ENCODE assay signal across 1 cellular context in the genomic region with DNA sequence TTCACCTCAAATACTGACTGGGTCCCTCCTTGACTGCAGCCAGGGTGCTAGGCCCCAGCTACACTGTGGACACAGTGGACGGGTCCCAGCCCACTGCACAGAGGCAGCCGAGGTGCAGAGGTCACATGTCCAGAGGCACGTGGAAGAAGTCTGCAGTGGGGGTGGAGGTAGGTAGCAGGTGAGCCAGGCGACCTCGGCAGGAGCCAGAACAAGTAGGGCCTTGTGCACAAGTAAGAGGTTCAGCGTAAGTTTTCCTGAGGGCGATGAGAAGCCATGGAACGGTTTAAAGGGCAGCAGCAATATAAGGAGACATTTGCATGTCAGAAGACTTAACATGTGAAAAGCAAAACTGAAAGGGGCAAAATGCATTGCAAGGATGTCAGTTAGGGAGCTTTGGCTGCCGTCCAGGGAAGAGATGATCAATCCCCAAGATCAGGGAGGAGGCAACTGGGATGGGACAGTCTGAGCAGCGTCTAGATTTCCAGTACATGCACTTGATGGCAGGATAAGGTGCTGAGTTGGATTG.
TF ChIP-seq lines count a peak whose summit lies in the region.

No MANE protein-coding gene starts in this region.

TF ChIP-seq in HepG2, 621 proteins besides CTCF, POLR2A, EP300 and RAD21 (continued from another document and continues in another):
- TF ChIP-seq, protein P1, sequence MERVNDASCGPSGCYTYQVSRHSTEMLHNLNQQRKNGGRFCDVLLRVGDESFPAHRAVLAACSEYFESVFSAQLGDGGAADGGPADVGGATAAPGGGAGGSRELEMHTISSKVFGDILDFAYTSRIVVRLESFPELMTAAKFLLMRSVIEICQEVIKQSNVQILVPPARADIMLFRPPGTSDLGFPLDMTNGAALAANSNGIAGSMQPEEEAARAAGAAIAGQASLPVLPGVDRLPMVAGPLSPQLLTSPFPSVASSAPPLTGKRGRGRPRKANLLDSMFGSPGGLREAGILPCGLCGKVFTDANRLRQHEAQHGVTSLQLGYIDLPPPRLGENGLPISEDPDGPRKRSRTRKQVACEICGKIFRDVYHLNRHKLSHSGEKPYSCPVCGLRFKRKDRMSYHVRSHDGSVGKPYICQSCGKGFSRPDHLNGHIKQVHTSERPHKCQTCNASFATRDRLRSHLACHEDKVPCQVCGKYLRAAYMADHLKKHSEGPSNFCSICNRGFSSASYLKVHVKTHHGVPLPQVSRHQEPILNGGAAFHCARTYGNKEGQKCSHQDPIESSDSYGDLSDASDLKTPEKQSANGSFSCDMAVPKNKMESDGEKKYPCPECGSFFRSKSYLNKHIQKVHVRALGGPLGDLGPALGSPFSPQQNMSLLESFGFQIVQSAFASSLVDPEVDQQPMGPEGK (CRISPR knock-in tag; IDR thresholded peaks at IDR 0.05), result peak; percentile 34; the same call in 1 of the 2 replicates
- TF ChIP-seq, protein P2, sequence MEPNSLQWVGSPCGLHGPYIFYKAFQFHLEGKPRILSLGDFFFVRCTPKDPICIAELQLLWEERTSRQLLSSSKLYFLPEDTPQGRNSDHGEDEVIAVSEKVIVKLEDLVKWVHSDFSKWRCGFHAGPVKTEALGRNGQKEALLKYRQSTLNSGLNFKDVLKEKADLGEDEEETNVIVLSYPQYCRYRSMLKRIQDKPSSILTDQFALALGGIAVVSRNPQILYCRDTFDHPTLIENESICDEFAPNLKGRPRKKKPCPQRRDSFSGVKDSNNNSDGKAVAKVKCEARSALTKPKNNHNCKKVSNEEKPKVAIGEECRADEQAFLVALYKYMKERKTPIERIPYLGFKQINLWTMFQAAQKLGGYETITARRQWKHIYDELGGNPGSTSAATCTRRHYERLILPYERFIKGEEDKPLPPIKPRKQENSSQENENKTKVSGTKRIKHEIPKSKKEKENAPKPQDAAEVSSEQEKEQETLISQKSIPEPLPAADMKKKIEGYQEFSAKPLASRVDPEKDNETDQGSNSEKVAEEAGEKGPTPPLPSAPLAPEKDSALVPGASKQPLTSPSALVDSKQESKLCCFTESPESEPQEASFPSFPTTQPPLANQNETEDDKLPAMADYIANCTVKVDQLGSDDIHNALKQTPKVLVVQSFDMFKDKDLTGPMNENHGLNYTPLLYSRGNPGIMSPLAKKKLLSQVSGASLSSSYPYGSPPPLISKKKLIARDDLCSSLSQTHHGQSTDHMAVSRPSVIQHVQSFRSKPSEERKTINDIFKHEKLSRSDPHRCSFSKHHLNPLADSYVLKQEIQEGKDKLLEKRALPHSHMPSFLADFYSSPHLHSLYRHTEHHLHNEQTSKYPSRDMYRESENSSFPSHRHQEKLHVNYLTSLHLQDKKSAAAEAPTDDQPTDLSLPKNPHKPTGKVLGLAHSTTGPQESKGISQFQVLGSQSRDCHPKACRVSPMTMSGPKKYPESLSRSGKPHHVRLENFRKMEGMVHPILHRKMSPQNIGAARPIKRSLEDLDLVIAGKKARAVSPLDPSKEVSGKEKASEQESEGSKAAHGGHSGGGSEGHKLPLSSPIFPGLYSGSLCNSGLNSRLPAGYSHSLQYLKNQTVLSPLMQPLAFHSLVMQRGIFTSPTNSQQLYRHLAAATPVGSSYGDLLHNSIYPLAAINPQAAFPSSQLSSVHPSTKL (CRISPR knock-in tag; IDR thresholded peaks at IDR 0.05), result peak; percentile 73
- TF ChIP-seq NFKBIZ (CRISPR knock-in tag; IDR thresholded peaks at IDR 0.05) (no peak), GLI4 (CRISPR knock-in tag; IDR thresholded peaks at IDR 0.05; ENCODE audit: borderline replicate concordance) (no peak), ZBTB38 (CRISPR knock-in tag; IDR thresholded peaks at IDR 0.05) (peak; percentile 39; the same call in 1 of the 2 replicates), NONO (IDR thresholded peaks at IDR 0.05) (no peak), NONO (CRISPR knock-in tag; conservative IDR thresholded peaks at IDR 0.05) (0 out of 2 replicates have a peak, but pooled peaks have one; percentile 44), ZNF629 (CRISPR knock-in tag; conservative IDR thresholded peaks at IDR 0.05) (no peak), GTF2F1 (IDR thresholded peaks at IDR 0.05; ENCODE audit: low read length) (no peak), PHF5A (CRISPR knock-in tag; IDR thresholded peaks at IDR 0.05; ENCODE audit: low read depth, unreplicated experiment) (no peak), BCL6 (CRISPR knock-in tag; IDR thresholded peaks at IDR 0.05) (peak; percentile 39), HMGA1 (CRISPR knock-in tag; conservative IDR thresholded peaks at IDR 0.05) (no peak), ZKSCAN8 (CRISPR knock-in tag; IDR thresholded peaks at IDR 0.05; ENCODE audit: borderline replicate concordance) (no peak), TBX2 (CRISPR knock-in tag; IDR thresholded peaks at IDR 0.05; ENCODE audit: borderline replicate concordance) (peak; percentile 44; the same call in 1 of the 2 replicates), SP5 (CRISPR knock-in tag; IDR thresholded peaks at IDR 0.05; ENCODE audit: borderline replicate concordance, low read depth) (no peak), SIX4 (CRISPR knock-in tag; IDR thresholded peaks at IDR 0.05) (no peak)
- TF ChIP-seq, protein P3, sequence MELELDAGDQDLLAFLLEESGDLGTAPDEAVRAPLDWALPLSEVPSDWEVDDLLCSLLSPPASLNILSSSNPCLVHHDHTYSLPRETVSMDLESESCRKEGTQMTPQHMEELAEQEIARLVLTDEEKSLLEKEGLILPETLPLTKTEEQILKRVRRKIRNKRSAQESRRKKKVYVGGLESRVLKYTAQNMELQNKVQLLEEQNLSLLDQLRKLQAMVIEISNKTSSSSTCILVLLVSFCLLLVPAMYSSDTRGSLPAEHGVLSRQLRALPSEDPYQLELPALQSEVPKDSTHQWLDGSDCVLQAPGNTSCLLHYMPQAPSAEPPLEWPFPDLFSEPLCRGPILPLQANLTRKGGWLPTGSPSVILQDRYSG (CRISPR knock-in tag; IDR thresholded peaks at IDR 0.05), result no peak
- TF ChIP-seq, protein P4, sequence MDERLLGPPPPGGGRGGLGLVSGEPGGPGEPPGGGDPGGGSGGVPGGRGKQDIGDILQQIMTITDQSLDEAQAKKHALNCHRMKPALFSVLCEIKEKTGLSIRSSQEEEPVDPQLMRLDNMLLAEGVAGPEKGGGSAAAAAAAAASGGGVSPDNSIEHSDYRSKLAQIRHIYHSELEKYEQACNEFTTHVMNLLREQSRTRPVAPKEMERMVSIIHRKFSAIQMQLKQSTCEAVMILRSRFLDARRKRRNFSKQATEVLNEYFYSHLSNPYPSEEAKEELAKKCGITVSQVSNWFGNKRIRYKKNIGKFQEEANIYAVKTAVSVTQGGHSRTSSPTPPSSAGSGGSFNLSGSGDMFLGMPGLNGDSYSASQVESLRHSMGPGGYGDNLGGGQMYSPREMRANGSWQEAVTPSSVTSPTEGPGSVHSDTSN (CRISPR knock-in tag; IDR thresholded peaks at IDR 0.05), result no peak
- TF ChIP-seq, protein P5, sequence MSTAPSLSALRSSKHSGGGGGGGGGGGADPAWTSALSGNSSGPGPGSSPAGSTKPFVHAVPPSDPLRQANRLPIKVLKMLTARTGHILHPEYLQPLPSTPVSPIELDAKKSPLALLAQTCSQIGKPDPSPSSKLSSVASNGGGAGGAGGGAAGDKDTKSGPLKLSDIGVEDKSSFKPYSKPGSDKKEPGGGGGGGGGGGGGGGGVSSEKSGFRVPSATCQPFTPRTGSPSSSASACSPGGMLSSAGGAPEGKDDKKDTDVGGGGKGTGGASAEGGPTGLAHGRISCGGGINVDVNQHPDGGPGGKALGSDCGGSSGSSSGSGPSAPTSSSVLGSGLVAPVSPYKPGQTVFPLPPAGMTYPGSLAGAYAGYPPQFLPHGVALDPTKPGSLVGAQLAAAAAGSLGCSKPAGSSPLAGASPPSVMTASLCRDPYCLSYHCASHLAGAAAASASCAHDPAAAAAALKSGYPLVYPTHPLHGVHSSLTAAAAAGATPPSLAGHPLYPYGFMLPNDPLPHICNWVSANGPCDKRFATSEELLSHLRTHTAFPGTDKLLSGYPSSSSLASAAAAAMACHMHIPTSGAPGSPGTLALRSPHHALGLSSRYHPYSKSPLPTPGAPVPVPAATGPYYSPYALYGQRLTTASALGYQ (CRISPR knock-in tag; IDR thresholded peaks at IDR 0.05), result no peak
- TF ChIP-seq, protein P6, sequence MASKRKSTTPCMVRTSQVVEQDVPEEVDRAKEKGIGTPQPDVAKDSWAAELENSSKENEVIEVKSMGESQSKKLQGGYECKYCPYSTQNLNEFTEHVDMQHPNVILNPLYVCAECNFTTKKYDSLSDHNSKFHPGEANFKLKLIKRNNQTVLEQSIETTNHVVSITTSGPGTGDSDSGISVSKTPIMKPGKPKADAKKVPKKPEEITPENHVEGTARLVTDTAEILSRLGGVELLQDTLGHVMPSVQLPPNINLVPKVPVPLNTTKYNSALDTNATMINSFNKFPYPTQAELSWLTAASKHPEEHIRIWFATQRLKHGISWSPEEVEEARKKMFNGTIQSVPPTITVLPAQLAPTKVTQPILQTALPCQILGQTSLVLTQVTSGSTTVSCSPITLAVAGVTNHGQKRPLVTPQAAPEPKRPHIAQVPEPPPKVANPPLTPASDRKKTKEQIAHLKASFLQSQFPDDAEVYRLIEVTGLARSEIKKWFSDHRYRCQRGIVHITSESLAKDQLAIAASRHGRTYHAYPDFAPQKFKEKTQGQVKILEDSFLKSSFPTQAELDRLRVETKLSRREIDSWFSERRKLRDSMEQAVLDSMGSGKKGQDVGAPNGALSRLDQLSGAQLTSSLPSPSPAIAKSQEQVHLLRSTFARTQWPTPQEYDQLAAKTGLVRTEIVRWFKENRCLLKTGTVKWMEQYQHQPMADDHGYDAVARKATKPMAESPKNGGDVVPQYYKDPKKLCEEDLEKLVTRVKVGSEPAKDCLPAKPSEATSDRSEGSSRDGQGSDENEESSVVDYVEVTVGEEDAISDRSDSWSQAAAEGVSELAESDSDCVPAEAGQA (IDR thresholded peaks at IDR 0.05; ENCODE audit: low read depth), result no peak
- TF ChIP-seq, protein P6 (CRISPR knock-in tag; IDR thresholded peaks at IDR 0.05; ENCODE audit: borderline replicate concordance), result no peak
- TF ChIP-seq, protein P7, sequence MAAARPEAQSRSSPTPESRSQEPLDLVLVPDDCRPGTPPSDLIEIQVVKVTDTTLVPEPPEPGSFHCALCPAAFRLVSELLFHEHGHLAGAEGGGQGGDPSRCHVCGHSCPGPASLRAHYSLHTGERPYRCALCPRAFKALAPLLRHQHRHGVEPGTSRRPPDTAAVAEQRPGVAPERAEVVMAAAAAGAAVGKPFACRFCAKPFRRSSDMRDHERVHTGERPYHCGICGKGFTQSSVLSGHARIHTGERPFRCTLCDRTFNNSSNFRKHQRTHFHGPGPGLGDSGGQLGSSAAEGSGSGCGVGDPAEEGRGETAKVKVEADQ (CRISPR knock-in tag; IDR thresholded peaks at IDR 0.05; ENCODE audit: borderline replicate concordance), result no peak
- TF ChIP-seq, protein P8, sequence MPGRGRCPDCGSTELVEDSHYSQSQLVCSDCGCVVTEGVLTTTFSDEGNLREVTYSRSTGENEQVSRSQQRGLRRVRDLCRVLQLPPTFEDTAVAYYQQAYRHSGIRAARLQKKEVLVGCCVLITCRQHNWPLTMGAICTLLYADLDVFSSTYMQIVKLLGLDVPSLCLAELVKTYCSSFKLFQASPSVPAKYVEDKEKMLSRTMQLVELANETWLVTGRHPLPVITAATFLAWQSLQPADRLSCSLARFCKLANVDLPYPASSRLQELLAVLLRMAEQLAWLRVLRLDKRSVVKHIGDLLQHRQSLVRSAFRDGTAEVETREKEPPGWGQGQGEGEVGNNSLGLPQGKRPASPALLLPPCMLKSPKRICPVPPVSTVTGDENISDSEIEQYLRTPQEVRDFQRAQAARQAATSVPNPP (CRISPR knock-in tag; IDR thresholded peaks at IDR 0.05), result no peak
- TF ChIP-seq, protein P9, sequence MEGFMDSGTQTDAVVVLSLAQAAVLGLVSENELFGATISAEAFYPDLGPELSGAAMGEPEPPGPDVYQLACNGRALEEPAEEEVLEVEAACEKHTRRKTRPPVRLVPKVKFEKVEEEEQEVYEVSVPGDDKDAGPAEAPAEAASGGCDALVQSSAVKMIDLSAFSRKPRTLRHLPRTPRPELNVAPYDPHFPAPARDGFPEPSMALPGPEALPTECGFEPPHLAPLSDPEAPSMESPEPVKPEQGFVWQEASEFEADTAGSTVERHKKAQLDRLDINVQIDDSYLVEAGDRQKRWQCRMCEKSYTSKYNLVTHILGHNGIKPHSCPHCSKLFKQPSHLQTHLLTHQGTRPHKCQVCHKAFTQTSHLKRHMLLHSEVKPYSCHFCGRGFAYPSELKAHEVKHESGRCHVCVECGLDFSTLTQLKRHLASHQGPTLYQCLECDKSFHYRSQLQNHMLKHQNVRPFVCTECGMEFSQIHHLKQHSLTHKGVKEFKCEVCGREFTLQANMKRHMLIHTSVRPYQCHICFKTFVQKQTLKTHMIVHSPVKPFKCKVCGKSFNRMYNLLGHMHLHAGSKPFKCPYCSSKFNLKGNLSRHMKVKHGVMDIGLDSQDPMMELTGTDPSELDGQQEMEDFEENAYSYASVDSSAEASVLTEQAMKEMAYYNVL (CRISPR knock-in tag; IDR thresholded peaks at IDR 0.05; ENCODE audit: borderline replicate concordance), result peak; percentile 55; the same call in 1 of the 2 replicates
- TF ChIP-seq, protein P10, sequence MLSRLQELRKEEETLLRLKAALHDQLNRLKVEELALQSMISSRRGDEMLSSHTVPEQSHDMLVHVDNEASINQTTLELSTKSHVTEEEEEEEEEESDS (CRISPR knock-in tag; IDR thresholded peaks at IDR 0.05; ENCODE audit: borderline replicate concordance), result no peak
- TF ChIP-seq, protein P11, sequence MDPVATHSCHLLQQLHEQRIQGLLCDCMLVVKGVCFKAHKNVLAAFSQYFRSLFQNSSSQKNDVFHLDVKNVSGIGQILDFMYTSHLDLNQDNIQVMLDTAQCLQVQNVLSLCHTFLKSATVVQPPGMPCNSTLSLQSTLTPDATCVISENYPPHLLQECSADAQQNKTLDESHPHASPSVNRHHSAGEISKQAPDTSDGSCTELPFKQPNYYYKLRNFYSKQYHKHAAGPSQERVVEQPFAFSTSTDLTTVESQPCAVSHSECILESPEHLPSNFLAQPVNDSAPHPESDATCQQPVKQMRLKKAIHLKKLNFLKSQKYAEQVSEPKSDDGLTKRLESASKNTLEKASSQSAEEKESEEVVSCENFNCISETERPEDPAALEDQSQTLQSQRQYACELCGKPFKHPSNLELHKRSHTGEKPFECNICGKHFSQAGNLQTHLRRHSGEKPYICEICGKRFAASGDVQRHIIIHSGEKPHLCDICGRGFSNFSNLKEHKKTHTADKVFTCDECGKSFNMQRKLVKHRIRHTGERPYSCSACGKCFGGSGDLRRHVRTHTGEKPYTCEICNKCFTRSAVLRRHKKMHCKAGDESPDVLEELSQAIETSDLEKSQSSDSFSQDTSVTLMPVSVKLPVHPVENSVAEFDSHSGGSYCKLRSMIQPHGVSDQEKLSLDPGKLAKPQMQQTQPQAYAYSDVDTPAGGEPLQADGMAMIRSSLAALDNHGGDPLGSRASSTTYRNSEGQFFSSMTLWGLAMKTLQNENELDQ (CRISPR knock-in tag; IDR thresholded peaks at IDR 0.05; ENCODE audit: borderline replicate concordance), result no peak
